Comparison of ENCODE assay signal across 12 cellular contexts in genomic region chr6:26389349-26389799, GRCh38. TPM values are rescaled to one million over a fixed set of nuclear protein-coding genes. Genes with fewer than 3 reads are reported as not detected.
DNase-seq lines count a peak whose midpoint lies in the region; ATAC-seq, FAIRE-seq and TF ChIP-seq lines count a peak whose summit lies in the region.
"Had no signal": no experiment of that assay in that cellular context is flagged by ENCODE, and none has a peak within 500 bp of the region (broad histone marks: within the 10 kb centered on the region; RNA-seq: fewer than 3 reads in every experiment).

No MANE protein-coding gene starts in this region.

- 91% methylated on average over 2 of the region's 2 CpGs for WGBS in A549 (ENCODE audit: missing lambda C conversion rate)
- 93 to 100% methylated on average over 1 to 2 of the region's 2 CpGs for WGBS in endodermal cell (ENCODE audit: insufficient coverage in 1 of 2, insufficient read length in 1 of 2), 2 experiments

- H3K4me3 ChIP-seq in A549 (no peak overlapping the region), GM23338 (no peak overlapping the region), endodermal cell (ENCODE audit: low read length) (no peak overlapping the region)
- H3K4me3 ChIP-seq: lung had no signal

- POLR2A ChIA-PET in A549 (lab: Yijun Ruan, JAX): no interaction called here

- no peak overlapping the region for H3K9ac ChIP-seq in endodermal cell (ENCODE audit: extremely low read depth, low read length, poor library complexity, severe bottlenecking)

- no peaks in the 10 kb centered on the region for H3K27me3 Mint-ChIP-seq in GM23338 (ENCODE audit: insufficient read depth, low read depth, poor library complexity)
- no peaks in the 10 kb centered on the region for H3K27me3 Mint-ChIP-seq in endodermal cell (ENCODE audit: insufficient read depth)

- H3K79me2 ChIP-seq in GM23338 (replicated peaks; ENCODE audit: insufficient read depth): no peaks in the 10 kb centered on the region

- H3K36me3 Mint-ChIP-seq in GM23338 (ENCODE audit: low read depth): peaks cover 30% of the 10 kb centered on the region
- H3K36me3 Mint-ChIP-seq in endodermal cell (ENCODE audit: low read depth): peaks cover 20% of the 10 kb centered on the region

- H3K27me3 ChIP-seq in GM23338 (ENCODE audit: insufficient read depth): no peaks in the 10 kb centered on the region
- H3K27me3 ChIP-seq in endodermal cell (ENCODE audit: control insufficient read depth, insufficient read depth, low read length, poor library complexity, severe bottlenecking): no peaks in the 10 kb centered on the region

- H3K4me3 Mint-ChIP-seq in GM23338 (no peak overlapping the region; the same call in 2 of the 3 replicates), endodermal cell (no peak overlapping the region)

- DNase-seq in A549 (ENCODE audit: low read depth in 1 of 2, low spot score in 1 of 2): peak in 1 of 2 experiments; percentile 25
- DNase-seq in GM23338 (ENCODE audit: low spot score): peak; percentile 19
- peak; percentile 20 for DNase-seq in RKO (ENCODE audit: low spot score)
- peak; percentile 43 for DNase-seq in endodermal cell
- DNase-seq in NCI-H1436 (lab: John Stamatoyannopoulos, UW): no peak
- no peak for DNase-seq in amygdala (lab: John Stamatoyannopoulos, UW)
- DNase-seq in NCI-H226: no peak
- DNase-seq: activated CD4-positive, alpha-beta T cell treated with anti-CD3 and anti-CD28 coated beads, Interleukin-2, amount 50 U/mL, for 4 hours; activated naive CD4-positive, alpha-beta T cell treated with Interleukin-2 at 50 U/mL for 16 hours; NCI-H1436 treated with DMSO at 0.1 percent for 48 hours had no signal

- H2AFZ ChIP-seq in GM23338: no peak overlapping the region

- ATAC-seq in A549 (no peak; a peak in 1 of 6 replicates), GM23338 (peak; percentile 45; the same call in 2 of the 3 replicates), HG03354 (IDR thresholded peaks at IDR 0.05; ENCODE audit: poor library complexity, severe bottlenecking, unreplicated experiment) (no peak)

- no peak for TF ChIP-seq CTCF in A549 (IDR thresholded peaks at IDR 0.05)
- 0 out of 4 replicates have a peak, but pooled peaks of 1 of the 2 experiments have one; percentile 11 for TF ChIP-seq CTCF in GM23338 (conservative IDR thresholded peaks at IDR 0.05; ENCODE audit: low read depth in 2 of 2)
- no peak for TF ChIP-seq CTCF in endodermal cell (conservative IDR thresholded peaks at IDR 0.05)

- no peaks in the 10 kb centered on the region for H3F3A ChIP-seq in GM23338 (replicated peaks; ENCODE audit: low read depth)

- no peak for TF ChIP-seq EP300 in A549 (IDR thresholded peaks at IDR 0.05)

- CTCF ChIA-PET in A549 (lab: Yijun Ruan, JAX): no interaction called here

- H3K4me2 ChIP-seq in A549 (no peak overlapping the region), GM23338 (no peak overlapping the region)

- no peaks in the 10 kb centered on the region for H3K9me3 ChIP-seq in A549
- H3K9me3 ChIP-seq in endodermal cell (ENCODE audit: control insufficient read depth, low read length): no peaks in the 10 kb centered on the region

- no peaks in the 10 kb centered on the region for H3K9me2 ChIP-seq in GM23338 (ENCODE audit: insufficient read depth)

- H3K4me1 Mint-ChIP-seq in GM23338 (peaks cover 16% of the 10 kb centered on the region), endodermal cell (peaks cover 14% of the 10 kb centered on the region)

- no peak for TF ChIP-seq POLR2A in A549 (IDR thresholded peaks at IDR 0.05; ENCODE audit: low read length)

- H3K27ac ChIP-seq in A549 (no peak overlapping the region), GM23338 (ENCODE audit: low read depth) (no peak overlapping the region), endodermal cell (ENCODE audit: low read depth, low read length) (no peak overlapping the region)

- FAIRE-seq in A549 (lab: Jason Lieb, UNC): no peak

- TF ChIP-seq RAD21 in A549 (conservative IDR thresholded peaks at IDR 0.05 in 1 of 2, IDR thresholded peaks at IDR 0.05 in 1 of 2): no peak

- H3K4me1 ChIP-seq in A549 (peaks cover 20% of the 10 kb centered on the region; the same call in 2 of the 3 replicates), GM23338 (ENCODE audit: insufficient read depth) (peaks cover 11% of the 10 kb centered on the region; the same call in 1 of the 2 replicates), endodermal cell (ENCODE audit: control insufficient read depth, insufficient read depth, low read length) (no peaks in the 10 kb centered on the region)

- no peaks in the 10 kb centered on the region for H4K20me1 ChIP-seq in GM23338 (replicated peaks; ENCODE audit: insufficient read depth)

- H3K27ac Mint-ChIP-seq in GM23338 (0 out of 2 replicates have a peak overlapping the region, but pooled peaks have one; percentile 1), endodermal cell (no peak overlapping the region)

- no peaks in the 10 kb centered on the region for H3K36me3 ChIP-seq in GM23338 (ENCODE audit: insufficient read depth)
- no peaks in the 10 kb centered on the region for H3K36me3 ChIP-seq in endodermal cell (ENCODE audit: control insufficient read depth, insufficient read depth, low read length)

- no peaks in the 10 kb centered on the region; the same call in 2 of the 3 replicates for H3K9me3 Mint-ChIP-seq in GM23338
- H3K9me3 Mint-ChIP-seq in endodermal cell: no peaks in the 10 kb centered on the region

TF ChIP-seq in A549, 52 proteins besides CTCF, POLR2A, EP300 and RAD21:
- no peak for TF ChIP-seq CHD4 (IDR thresholded peaks at IDR 0.05; ENCODE audit: borderline replicate concordance)
- TF ChIP-seq MAFK (IDR thresholded peaks at IDR 0.05; ENCODE audit: partially characterized antibody): peak; percentile 82

TF ChIP-seq in GM23338, 12 proteins besides CTCF, POLR2A, EP300 and RAD21 (continues in another document):
- no peak for TF ChIP-seq NANOG (IDR thresholded peaks at IDR 0.05; ENCODE audit: borderline replicate concordance)
- TF ChIP-seq ZNF114 (CRISPR knock-in tag; IDR thresholded peaks at IDR 0.05): no peak
- no peak for TF ChIP-seq CREB1 (CRISPR knock-in tag; IDR thresholded peaks at IDR 0.05; ENCODE audit: low read depth)
- no peak for TF ChIP-seq EZH2phosphoT487 (IDR thresholded peaks at IDR 0.05; ENCODE audit: unreplicated experiment)
- no peak for TF ChIP-seq ETS1 (IDR thresholded peaks at IDR 0.05)

RNA-seq across cellular contexts. Expression of gene BTN2A2, which starts 6.5 kb away (rescaled TPM):
- polyA plus RNA-seq in A549 (2011; rRNA removed) (6.5 and 7.0 TPM in 2 replicates), A549 (2017; fragmentation: RNase III; extraction: RNeasy Plus Mini Kit Qiagen cat#74134 plus additional on column Dnase treatment) (6.7 to 9.5 TPM (median 7.5 TPM) in 3 replicates), GM23338 (2016; fragmentation: Nextera tagmentation; extraction: Ambion mirVana) (5.9 and 7.3 TPM in 2 replicates)
- 4.2 and 5.2 TPM in 2 replicates for polyA plus RNA-seq in A549 (2012; cell fraction: cytosol; rRNA removed)
- 11.0 and 17.8 TPM in 2 replicates for polyA plus RNA-seq in A549 (2012; cell fraction: nucleus; rRNA removed)
- polyA minus RNA-seq in A549 (2011; rRNA and poly(A)+ RNA removed): 12.2 and 13.0 TPM in 2 replicates
- total RNA-seq in GM23338 (2014; rRNA removed; shearing (Covaris generic)): 7.2 and 16.7 TPM in 2 replicates
- 10 to 100 TPM; 11.3 to 23.5 TPM for total RNA-seq in endodermal cell
- polyA plus RNA-seq in endodermal cell (2013, experiment 1 of 2): 14.1 TPM
- 16.1 TPM for polyA plus RNA-seq in endodermal cell (2013, experiment 2 of 2)

RNA-seq across cellular contexts. Expression of gene BTN3A1, which starts 12.7 kb away (rescaled TPM):
- 8.1 and 13.6 TPM in 2 replicates for polyA plus RNA-seq in A549 (2011; rRNA removed)
- polyA plus RNA-seq in A549 (2012; cell fraction: cytosol; rRNA removed): 2.5 and 3.1 TPM in 2 replicates
- 6.4 and 7.3 TPM in 2 replicates for polyA plus RNA-seq in A549 (2012; cell fraction: nucleus; rRNA removed)
- polyA plus RNA-seq in A549 (2017; fragmentation: RNase III; extraction: RNeasy Plus Mini Kit Qiagen cat#74134 plus additional on column Dnase treatment): 3.8 to 5.5 TPM (median 4.0 TPM) in 3 replicates
- polyA minus RNA-seq in A549 (2011; rRNA and poly(A)+ RNA removed): 12.6 and 15.8 TPM in 2 replicates
- 4.0 and 4.3 TPM in 2 replicates for total RNA-seq in GM23338 (2014; rRNA removed; shearing (Covaris generic))
- polyA plus RNA-seq in GM23338 (2016; fragmentation: Nextera tagmentation; extraction: Ambion mirVana): 1.7 and 2.4 TPM in 2 replicates
- total RNA-seq in endodermal cell: 1 to 10 TPM; 1.9 to 2.0 TPM
- polyA plus RNA-seq in endodermal cell (2013, experiment 1 of 2): 10.2 TPM
- polyA plus RNA-seq in endodermal cell (2013, experiment 2 of 2): 8.4 TPM

RNA-seq across cellular contexts. Expression of gene BTN3A2, which starts 24.4 kb away (rescaled TPM):
- polyA plus RNA-seq in A549 (2011; rRNA removed) (13.4 and 13.5 TPM in 2 replicates), A549 (2017; fragmentation: RNase III; extraction: RNeasy Plus Mini Kit Qiagen cat#74134 plus additional on column Dnase treatment) (4.2 to 5.1 TPM (median 4.8 TPM) in 3 replicates), GM23338 (2016; fragmentation: Nextera tagmentation; extraction: Ambion mirVana) (3.4 and 4.3 TPM in 2 replicates)
- polyA plus RNA-seq in A549 (2012; cell fraction: cytosol; rRNA removed): 4.3 and 5.5 TPM in 2 replicates
- polyA plus RNA-seq in A549 (2012; cell fraction: nucleus; rRNA removed): 3.3 and 4.1 TPM in 2 replicates
- 4.9 and 11.7 TPM in 2 replicates for polyA minus RNA-seq in A549 (2011; rRNA and poly(A)+ RNA removed)
- 2.8 and 10.4 TPM in 2 replicates for total RNA-seq in GM23338 (2014; rRNA removed; shearing (Covaris generic))
- 1 to 10 TPM; 2.1 to 3.6 TPM for total RNA-seq in endodermal cell
- 4.9 TPM for polyA plus RNA-seq in endodermal cell (2013, experiment 1 of 2)
- polyA plus RNA-seq in endodermal cell (2013, experiment 2 of 2): 2.8 TPM

RNA-seq across cellular contexts. Expression of gene BTN3A3, which starts 50.9 kb away (rescaled TPM):
- polyA plus RNA-seq in A549 (2011; rRNA removed) (2.7 and 3.9 TPM in 2 replicates), A549 (2017; fragmentation: RNase III; extraction: RNeasy Plus Mini Kit Qiagen cat#74134 plus additional on column Dnase treatment) (1.5 to 1.9 TPM (median 1.6 TPM) in 3 replicates), GM23338 (2016; fragmentation: Nextera tagmentation; extraction: Ambion mirVana) (1.2 and 1.3 TPM in 2 replicates)
- polyA plus RNA-seq in A549 (2012; cell fraction: cytosol; rRNA removed): 0.59 and 0.71 TPM in 2 replicates
- polyA plus RNA-seq in A549 (2012; cell fraction: nucleus; rRNA removed): 2.4 TPM in 2 replicates
- polyA minus RNA-seq in A549 (2011; rRNA and poly(A)+ RNA removed): 2.1 and 4.1 TPM in 2 replicates
- 1.5 and 5.6 TPM in 2 replicates for total RNA-seq in GM23338 (2014; rRNA removed; shearing (Covaris generic))
- 1 to 10 TPM; 1.3 to 3.9 TPM for total RNA-seq in endodermal cell
- 2.9 TPM for polyA plus RNA-seq in endodermal cell (2013, experiment 1 of 2)
- polyA plus RNA-seq in endodermal cell (2013, experiment 2 of 2): 3.4 TPM

Comparison
In these comparisons a context has a peak if more than half of its experiments do, and no peak if none do; other contexts are left out.
1. DNase-seq: peak in GM23338 (single experiment), RKO (single experiment) and endodermal cell (single experiment); none in NCI-H1436 (single experiment), amygdala (0 of 56) and NCI-H226 (single experiment).